ENCODE assay signal across 1 cellular context in genomic region chr10:97319671-97320479, GRCh38.
TF ChIP-seq lines count a peak whose summit lies in the region.

No MANE protein-coding gene starts in this region.

TF ChIP-seq in HepG2, 621 proteins besides CTCF, POLR2A, EP300 and RAD21 (continued from another document and continues in another):
- TF ChIP-seq AFF4 (CRISPR knock-in tag; IDR thresholded peaks at IDR 0.05) (no peak), THAP11 (CRISPR knock-in tag; IDR thresholded peaks at IDR 0.05) (peak; percentile 56; the same call in 1 of the 2 replicates), ARHGAP35 (CRISPR knock-in tag; IDR thresholded peaks at IDR 0.05; ENCODE audit: borderline replicate concordance) (no peak), MYNN (CRISPR knock-in tag; IDR thresholded peaks at IDR 0.05; ENCODE audit: low read depth) (0 out of 2 replicates have a peak, but pooled peaks have one; percentile 66), HHEX (CRISPR knock-in tag; IDR thresholded peaks at IDR 0.05) (no peak), ZNF20 (CRISPR knock-in tag; IDR thresholded peaks at IDR 0.05) (no peak), GATAD2A (CRISPR knock-in tag; IDR thresholded peaks at IDR 0.05) (peak; percentile 13; the same call in 1 of the 2 replicates), SNAPC5 (CRISPR knock-in tag; IDR thresholded peaks at IDR 0.05; ENCODE audit: borderline replicate concordance) (no peak), KLF15 (CRISPR knock-in tag; IDR thresholded peaks at IDR 0.05; ENCODE audit: borderline replicate concordance) (no peak), HMG20A (CRISPR knock-in tag; IDR thresholded peaks at IDR 0.05; ENCODE audit: borderline replicate concordance) (no peak), MIER2 (CRISPR knock-in tag; IDR thresholded peaks at IDR 0.05) (no peak), HMGXB3 (CRISPR knock-in tag; IDR thresholded peaks at IDR 0.05; ENCODE audit: borderline replicate concordance) (no peak), ZNF740 (CRISPR knock-in tag; IDR thresholded peaks at IDR 0.05) (no peak), DDIT3 (CRISPR knock-in tag; IDR thresholded peaks at IDR 0.05) (no peak), ZNF513 (CRISPR knock-in tag; conservative IDR thresholded peaks at IDR 0.05) (no peak), ARID4A (CRISPR knock-in tag; IDR thresholded peaks at IDR 0.05; ENCODE audit: borderline replicate concordance) (peak; percentile 7; the same call in 1 of the 2 replicates), ATF2 (CRISPR knock-in tag; IDR thresholded peaks at IDR 0.05) (no peak), SMAD3 (CRISPR knock-in tag; IDR thresholded peaks at IDR 0.05) (peak; percentile 30; the same call in 1 of the 2 replicates), ATAD3A (CRISPR knock-in tag; IDR thresholded peaks at IDR 0.05) (no peak), PLRG1 (conservative IDR thresholded peaks at IDR 0.05) (no peak), ATF5 (CRISPR knock-in tag; IDR thresholded peaks at IDR 0.05; ENCODE audit: low read depth) (no peak), NR2F1 (CRISPR knock-in tag; IDR thresholded peaks at IDR 0.05) (peak in 1 of 2 experiments; percentile 15; a peak in 1 of 4 replicates), TBX3 (IDR thresholded peaks at IDR 0.05; ENCODE audit: borderline replicate concordance) (no peak), ZEB1 (IDR thresholded peaks at IDR 0.05; ENCODE audit: insufficient replicate concordance, low read depth) (no peak), ZSCAN5A (CRISPR knock-in tag; IDR thresholded peaks at IDR 0.05; ENCODE audit: borderline replicate concordance) (no peak), CENPT (CRISPR knock-in tag; IDR thresholded peaks at IDR 0.05; ENCODE audit: low read depth) (no peak), KLF11 (CRISPR knock-in tag; IDR thresholded peaks at IDR 0.05) (no peak)
